Comparison of ENCODE assay signal across 8 cellular contexts in genomic region chr15:101187820-101188516, GRCh38.
A peak's percentile ranks its signal among the peaks of the same experiment; 100 is the strongest.
DNase-seq lines count a peak whose midpoint lies in the region; ATAC-seq, FAIRE-seq and TF ChIP-seq lines count a peak whose summit lies in the region.

No MANE protein-coding gene starts in this region.

- H2BK5ac ChIP-seq in mesendoderm (ENCODE audit: low read length): no peak overlapping the region

- H3K18ac ChIP-seq in mesendoderm (ENCODE audit: low read length): peak overlapping the region; percentile 20

- no peak overlapping the region for H4K8ac ChIP-seq in mesendoderm (ENCODE audit: low read depth, low read length)

- DNase-seq in GM12865 (ENCODE audit: low read depth): peak; percentile 52
- peak; percentile 90 for DNase-seq in GM12878 (ENCODE audit: low read depth, low spot score)
- peak; percentile 84 for DNase-seq in mesendoderm
- no peak for DNase-seq in effector memory CD4-positive, alpha-beta T cell
- no peak for DNase-seq in lower leg skin (ENCODE audit: low spot score in 2 of 2)
- no peak for DNase-seq in ureter (ENCODE audit: low spot score)
- DNase-seq in NCI-H345 (lab: John Stamatoyannopoulos, UW): no peak

- H3K4ac ChIP-seq in mesendoderm (ENCODE audit: low read depth, low read length): no peak overlapping the region

- ATAC-seq in HG02938 (IDR thresholded peaks at IDR 0.05; ENCODE audit: unreplicated experiment) (peak; percentile 6), GM12878 (peak; percentile 95)

- H3K23ac ChIP-seq in mesendoderm (ENCODE audit: low read length): no peak overlapping the region

- intact Hi-C loops in GM12878 (cut with micrococcal nuclease; ENCODE audit: unreplicated experiment) (loop anchor here (2.0 to 5.0 kb wide), 4 partner anchors 31 to 99 kb away; no protein-coding TSS in a partner anchor), lower leg skin (cut with DNase I; ENCODE audit: low total_unique reads) (no loop called here)

- no peak overlapping the region for H3K56ac ChIP-seq in mesendoderm (ENCODE audit: low read length)

- SMC1A ChIA-PET in GM12878 (lab: Charles Lee; ENCODE audit: uncharacterized antibody, unreplicated experiment): interaction anchor here (0.6 to 3.5 kb wide), 20 partner anchors 10 to 94 kb away, joined by 3 to 24 read pairs (median 6); no protein-coding TSS in a partner anchor

- TF ChIP-seq CTCF in GM12865 (IDR thresholded peaks at IDR 0.05; ENCODE audit: insufficient read depth, low read depth, low read length, missing control alignments): no peak
- no peak for TF ChIP-seq CTCF in GM12878 (IDR thresholded peaks at IDR 0.05 in 2 of 3, conservative IDR thresholded peaks at IDR 0.05 in 1 of 3; ENCODE audit: control insufficient read depth in 2 of 3, extremely low read depth in 1 of 3, insufficient read depth in 1 of 3, low read depth in 3 of 3, low read length in 3 of 3)
- no peak for TF ChIP-seq CTCF in lower leg skin (IDR thresholded peaks at IDR 0.05)

- RAD21 ChIA-PET in GM12878 (lab: Charles Lee; ENCODE audit: unreplicated experiment): interaction anchor here (0.7 to 3.6 kb wide), 18 partner anchors 10 to 71 kb away, joined by 3 to 26 read pairs (median 6); partner anchors contain the start of gene CHSY1

- WGBS in GM12878 (ENCODE audit: insufficient coverage, insufficient replicate concordance, low lambda C conversion rate, missing lambda C conversion rate): 61% methylated on average over 17 of the region's 17 CpGs
- no CpG with 5 or more reads among the region's 17 CpGs for WGBS in mesendoderm (ENCODE audit: extremely low coverage, insufficient coverage, low lambda C conversion rate)
- WGBS in lower leg skin, 2 donors: 44 to 51% methylated on average over 17 of the region's 17 CpGs

- H3K4me2 ChIP-seq in GM12878 (ENCODE audit: control insufficient read depth, insufficient read depth) (peak overlapping the region; percentile 99), mesendoderm (ENCODE audit: low read length) (no peak overlapping the region)

- H2AK5ac ChIP-seq in mesendoderm (ENCODE audit: low read length): no peak overlapping the region

- H4K20me1 ChIP-seq in GM12878 (ENCODE audit: control insufficient read depth, insufficient read depth): no peaks in the 10 kb centered on the region

- H4K5ac ChIP-seq in mesendoderm (ENCODE audit: low read length): no peak overlapping the region

- peak overlapping the region; percentile 64 for H3K9ac ChIP-seq in GM12878 (ENCODE audit: control insufficient read depth, insufficient read depth, low read length)
- H3K9ac ChIP-seq in mesendoderm (ENCODE audit: low read length): no peak overlapping the region

- H3K4me3 ChIP-seq in GM12865 (ENCODE audit: low read depth, low read length) (peak overlapping the region; percentile 21), GM12878 (peak overlapping the region; percentile 65), mesendoderm (ENCODE audit: low read length) (no peak overlapping the region), lower leg skin (ENCODE audit: low read depth, poor library complexity, severe bottlenecking) (no peak overlapping the region)
- no peak overlapping the region for H3K4me3 ChIP-seq in effector memory CD4-positive, alpha-beta T cell (ENCODE audit: insufficient read depth, low read depth, low read length, poor library complexity, severe bottlenecking)

- TF ChIP-seq POLR2A in GM12878 (IDR thresholded peaks at IDR 0.05; ENCODE audit: low read depth, low read length) (no peak), lower leg skin (IDR thresholded peaks at IDR 0.05) (no peak)

- H2BK120ac ChIP-seq in mesendoderm (ENCODE audit: low read depth, low read length): no peak overlapping the region

- POLR2A ChIA-PET in GM12878 (lab: Charles Lee): interaction anchor here (0.8 to 1.8 kb wide), 5 partner anchors 12 to 64 kb away, joined by 3 to 11 read pairs (median 4); partner anchors contain the start of gene CHSY1

- peaks cover 55% of the 10 kb centered on the region for H3K79me2 ChIP-seq in GM12878 (ENCODE audit: control insufficient read depth, insufficient read depth, low read length)
- H3K79me2 ChIP-seq in mesendoderm (ENCODE audit: control insufficient read depth, insufficient read depth, low read length): peaks cover 57% of the 10 kb centered on the region

- H2AFZ ChIP-seq in GM12878 (ENCODE audit: control insufficient read depth, low read depth, low read length): peak overlapping the region; percentile 35

- peaks cover 35% of the 10 kb centered on the region for H3K79me1 ChIP-seq in mesendoderm (ENCODE audit: low read length)

- H3K27me3 ChIP-seq in GM12878 (replicated peaks in 1 of 2; ENCODE audit: control insufficient read depth in 2 of 2, insufficient read depth in 2 of 2, low read length in 1 of 2): no peaks in the 10 kb centered on the region
- H3K27me3 ChIP-seq in mesendoderm (ENCODE audit: insufficient read depth, low read length, poor library complexity): no peaks in the 10 kb centered on the region
- H3K27me3 ChIP-seq in effector memory CD4-positive, alpha-beta T cell (replicated peaks; ENCODE audit: control insufficient read depth, insufficient read depth, low read length, poor library complexity, severe bottlenecking): no peaks in the 10 kb centered on the region

- no peak for TF ChIP-seq RAD21 in GM12878 (IDR thresholded peaks at IDR 0.05; ENCODE audit: insufficient read depth, low read depth, low read length)

- TSS peak; percentile 57 for BruUV-seq in GM12878 (replicated peaks; lab: Mats Ljungman, UMichigan)

- H3K27ac ChIP-seq in GM12878 (ENCODE audit: control insufficient read depth, insufficient read depth): peak overlapping the region; percentile 94
- peak overlapping the region; percentile 47 for H3K27ac ChIP-seq in mesendoderm (ENCODE audit: low read depth, low read length)
- no peak overlapping the region for H3K27ac ChIP-seq in effector memory CD4-positive, alpha-beta T cell (ENCODE audit: insufficient read depth, low read length, poor library complexity, severe bottlenecking)

- peak; percentile 89 for FAIRE-seq in GM12878 (lab: Jason Lieb, UNC)

- no peaks in the 10 kb centered on the region for H3K9me3 ChIP-seq in GM12878 (replicated peaks; ENCODE audit: control insufficient read depth, insufficient read depth, low read length)
- H3K9me3 ChIP-seq in effector memory CD4-positive, alpha-beta T cell (ENCODE audit: control insufficient read depth, low read length): no peaks in the 10 kb centered on the region

- in situ Hi-C loops in GM12878 (cut with MboI): no loop called here

- H3K36me3 ChIP-seq in GM12878 (ENCODE audit: control insufficient read depth in 2 of 2, insufficient read depth in 2 of 2, low read length in 1 of 2) (peaks cover 3 to 5% of the 10 kb centered on the region in 2 experiments; a peak in 3 of 4 replicates), mesendoderm (ENCODE audit: control insufficient read depth, insufficient read depth, low read length) (no peaks in the 10 kb centered on the region)
- no peaks in the 10 kb centered on the region for H3K36me3 ChIP-seq in effector memory CD4-positive, alpha-beta T cell (ENCODE audit: control insufficient read depth, insufficient read depth, low read length)

- CTCF ChIA-PET in GM12878 (lab: Yijun Ruan, JAX): interaction anchor here (0.8 to 3.0 kb wide), 9 partner anchors 10 to 70 kb away, joined by 3 to 9 read pairs (median 4); partner anchors contain the start of gene CHSY1

- no peak overlapping the region for H2BK15ac ChIP-seq in mesendoderm (replicated peaks; ENCODE audit: low read depth)

- TF ChIP-seq EP300 in GM12878 (IDR thresholded peaks at IDR 0.05; ENCODE audit: borderline replicate concordance in 1 of 2, control insufficient read depth in 1 of 2, low read depth in 2 of 2, low read length in 2 of 2): no peak

- H3K4me1 ChIP-seq in GM12878 (ENCODE audit: control insufficient read depth, insufficient read depth, low read length) (peaks cover 17% of the 10 kb centered on the region), mesendoderm (ENCODE audit: control insufficient read depth, low read depth, low read length) (peaks cover 10% of the 10 kb centered on the region)
- H3K4me1 ChIP-seq in effector memory CD4-positive, alpha-beta T cell (ENCODE audit: control insufficient read depth, insufficient read depth, low read length, poor library complexity, severe bottlenecking): no peaks in the 10 kb centered on the region

TF ChIP-seq in GM12878, 131 proteins besides CTCF, POLR2A, EP300 and RAD21 (continues in another document):
- TF ChIP-seq CUX1 (IDR thresholded peaks at IDR 0.05; ENCODE audit: insufficient replicate concordance, low read depth, low read length): no peak

Comparison
In these comparisons a context has a peak if more than half of its experiments do, and no peak if none do; other contexts are left out.
1. DNase-seq: peak in GM12865 (single experiment), GM12878 (single experiment) and mesendoderm (single experiment); none in effector memory CD4-positive, alpha-beta T cell (0 of 3), lower leg skin (0 of 2), ureter (single experiment) and NCI-H345 (single experiment).
2. H3K4me3 ChIP-seq: peak in GM12865 (single experiment) and GM12878 (single experiment); none in mesendoderm (single experiment), effector memory CD4-positive, alpha-beta T cell (single experiment) and lower leg skin (single experiment).